ENCODE assay signal across 27 cellular contexts in genomic region chr5:135693371-135693955, GRCh38.
A peak's percentile ranks its signal among the peaks of the same experiment; 100 is the strongest.
DNase-seq lines count a peak whose midpoint lies in the region; ATAC-seq, FAIRE-seq and TF ChIP-seq lines count a peak whose summit lies in the region.
"Had no signal": no experiment of that assay in that cellular context is flagged by ENCODE, and none has a peak within 500 bp of the region (broad histone marks: within the 10 kb centered on the region; RNA-seq: fewer than 3 reads in every experiment).

No MANE protein-coding gene starts in this region.

- DNase-seq in activated CD8-positive, alpha-beta T cell treated with anti-CD3 and anti-CD28 coated beads, Interleukin-2, amount 10 ng/mL, durations not matched to agents 7 days and 5 days = peak; percentile 2
- no peak for DNase-seq in activated CD8-positive, alpha-beta T cell treated with anti-CD3 and anti-CD28 coated beads for 36 hours
- DNase-seq in bronchial epithelial cell (ENCODE audit: low read depth) = peak; percentile 98
- peak; percentile 96 to 98 for DNase-seq in foreskin keratinocyte
- DNase-seq in NCI-H748 treated with DMSO at 0.1 percent for 48 hours (lab: John Stamatoyannopoulos, UW) = no peak
- DNase-seq in NCI-H526 (lab: John Stamatoyannopoulos, UW) = no peak
- no peak for DNase-seq in activated gamma-delta T cell treated with Interleukin-2 at 50 U/mL for 16 hours
- DNase-seq: CD4-positive, alpha-beta T cell; DMS53; EL; GM23248; Karpas-422; MG63; NCI-H1048; NCI-H1436 treated with DMSO at 0.1 percent for 48 hours; NCI-H2029 treated with DMSO at 0.1 percent for 48 hours; NCI-H2227 treated with DMSO at 0.1 percent for 48 hours; NCI-H510A treated with DMSO at 0.1 percent for 48 hours; NK-92 treated with Interleukin-12 subunit alpha and Interleukin-12 subunit beta, amount 100 ng/mL, for 24 hours; Peyer's patch; SHP77 had no signal

- H3K36me3 Mint-ChIP-seq in activated CD8-positive, alpha-beta T cell treated with anti-CD3 and anti-CD28 coated beads, Interleukin-2, amount 10 ng/mL, durations not matched to agents 7 days and 5 days (ENCODE audit: low read depth) = no peaks in the 10 kb centered on the region
- no peaks in the 10 kb centered on the region for H3K36me3 Mint-ChIP-seq in activated CD8-positive, alpha-beta T cell treated with anti-CD3 and anti-CD28 coated beads for 36 hours (ENCODE audit: low read depth)

- CTCF ChIA-PET in activated CD8-positive, alpha-beta T cell treated with anti-CD3 and anti-CD28 coated beads, Interleukin-2, amount 10 ng/mL, durations not matched to agents 7 days and 5 days (lab: Charles Lee) = no interaction called here
- CTCF ChIA-PET in activated CD8-positive, alpha-beta T cell treated with anti-CD3 and anti-CD28 coated beads for 36 hours (lab: Charles Lee) = no interaction called here

- H3K27me3 ChIP-seq in bronchial epithelial cell (ENCODE audit: control insufficient read depth, insufficient read depth, low read length) (no peaks in the 10 kb centered on the region), foreskin keratinocyte (no peaks in the 10 kb centered on the region)
- H3K27me3 ChIP-seq: Peyer's patch had no signal

- H3K9me3 Mint-ChIP-seq in activated CD8-positive, alpha-beta T cell treated with anti-CD3 and anti-CD28 coated beads, Interleukin-2, amount 10 ng/mL, durations not matched to agents 7 days and 5 days (ENCODE audit: insufficient read depth) = no peaks in the 10 kb centered on the region
- H3K9me3 Mint-ChIP-seq in activated CD8-positive, alpha-beta T cell treated with anti-CD3 and anti-CD28 coated beads for 36 hours = no peaks in the 10 kb centered on the region
- H3K9me3 Mint-ChIP-seq: CD4-positive, alpha-beta T cell had no signal

- TF ChIP-seq CTCF in activated CD8-positive, alpha-beta T cell treated with anti-CD3 and anti-CD28 coated beads for 36 hours (IDR thresholded peaks at IDR 0.05) = no peak
- TF ChIP-seq CTCF in bronchial epithelial cell (IDR thresholded peaks at IDR 0.05; ENCODE audit: insufficient read depth, low read length, severe bottlenecking) = no peak
- no peak for TF ChIP-seq CTCF in foreskin keratinocyte (conservative IDR thresholded peaks at IDR 0.05)

- no peaks in the 10 kb centered on the region for H3K36me3 ChIP-seq in bronchial epithelial cell (ENCODE audit: control insufficient read depth, insufficient read depth, low read length)
- H3K36me3 ChIP-seq: HAP-1, MG63, Peyer's patch had no signal

- H3K4me1 ChIP-seq in foreskin keratinocyte = peaks cover 22% of the 10 kb centered on the region
- H3K4me1 ChIP-seq: A549, HAP-1, Peyer's patch had no signal

- no peak overlapping the region for H3K4me3 Mint-ChIP-seq in activated CD8-positive, alpha-beta T cell treated with anti-CD3 and anti-CD28 coated beads, Interleukin-2, amount 10 ng/mL, durations not matched to agents 7 days and 5 days
- H3K4me3 Mint-ChIP-seq in activated CD8-positive, alpha-beta T cell treated with anti-CD3 and anti-CD28 coated beads for 36 hours = no peak overlapping the region
- H3K4me3 Mint-ChIP-seq: CD4-positive, alpha-beta T cell; IgD-negative memory B cell had no signal

- no peak for ATAC-seq in activated CD8-positive, alpha-beta T cell treated with anti-CD3 and anti-CD28 coated beads, Interleukin-2, amount 10 ng/mL, durations not matched to agents 7 days and 5 days
- ATAC-seq in activated CD8-positive, alpha-beta T cell treated with anti-CD3 and anti-CD28 coated beads for 36 hours = no peak
- ATAC-seq in foreskin keratinocyte = peak; percentile 91
- ATAC-seq: A549 had no signal

- intact Hi-C loops in activated CD8-positive, alpha-beta T cell treated with anti-CD3 and anti-CD28 coated beads for 36 hours (cut with micrococcal nuclease) = no loop called here

- H3K27ac ChIP-seq in foreskin keratinocyte (peak overlapping the region; percentile 16), skin epidermis (peak overlapping the region in 18 of 21 experiments; percentile 5 to 84 (median 52))
- H3K27ac ChIP-seq: A549, GM23248, Peyer's patch, SK-N-MC had no signal

- FAIRE-seq in bronchial epithelial cell (lab: Jason Lieb, UNC) = peak; percentile 96
- FAIRE-seq: A549, GM12891 had no signal

- H3K27ac Mint-ChIP-seq in activated CD8-positive, alpha-beta T cell treated with anti-CD3 and anti-CD28 coated beads, Interleukin-2, amount 10 ng/mL, durations not matched to agents 7 days and 5 days = no peak overlapping the region
- no peak overlapping the region for H3K27ac Mint-ChIP-seq in activated CD8-positive, alpha-beta T cell treated with anti-CD3 and anti-CD28 coated beads for 36 hours
- H3K27ac Mint-ChIP-seq: CD4-positive, alpha-beta T cell; IgD-negative memory B cell had no signal

- H3K4me3 ChIP-seq in bronchial epithelial cell (ENCODE audit: low read depth, low read length) (no peak overlapping the region), skin epidermis (no peak overlapping the region)
- H3K4me3 ChIP-seq: A549, GM23248, HAP-1, MG63, Peyer's patch, SK-N-MC had no signal

- POLR2A ChIA-PET in activated CD8-positive, alpha-beta T cell treated with anti-CD3 and anti-CD28 coated beads, Interleukin-2, amount 10 ng/mL, durations not matched to agents 7 days and 5 days (lab: Charles Lee) = no interaction called here
- POLR2A ChIA-PET in activated CD8-positive, alpha-beta T cell treated with anti-CD3 and anti-CD28 coated beads for 36 hours (lab: Charles Lee) = no interaction called here

- peaks cover 3% of the 10 kb centered on the region for H3K27me3 Mint-ChIP-seq in activated CD8-positive, alpha-beta T cell treated with anti-CD3 and anti-CD28 coated beads, Interleukin-2, amount 10 ng/mL, durations not matched to agents 7 days and 5 days (ENCODE audit: low read depth)
- peaks cover 12% of the 10 kb centered on the region for H3K27me3 Mint-ChIP-seq in activated CD8-positive, alpha-beta T cell treated with anti-CD3 and anti-CD28 coated beads for 36 hours

- H3K4me1 Mint-ChIP-seq in activated CD8-positive, alpha-beta T cell treated with anti-CD3 and anti-CD28 coated beads, Interleukin-2, amount 10 ng/mL, durations not matched to agents 7 days and 5 days (ENCODE audit: low read depth) = no peaks in the 10 kb centered on the region
- H3K4me1 Mint-ChIP-seq in activated CD8-positive, alpha-beta T cell treated with anti-CD3 and anti-CD28 coated beads for 36 hours (ENCODE audit: low read depth) = no peaks in the 10 kb centered on the region
- H3K4me1 Mint-ChIP-seq: IgD-negative memory B cell had no signal

Comparison
In these comparisons a context has a peak if more than half of its experiments do, and no peak if none do; other contexts are left out.
1. DNase-seq: peak in activated CD8-positive, alpha-beta T cell treated with anti-CD3 and anti-CD28 coated beads, Interleukin-2, amount 10 ng/mL, durations not matched to agents 7 days and 5 days (single experiment), bronchial epithelial cell (single experiment) and foreskin keratinocyte (2 of 2); none in activated CD8-positive, alpha-beta T cell treated with anti-CD3 and anti-CD28 coated beads for 36 hours (single experiment), NCI-H748 treated with DMSO at 0.1 percent for 48 hours (single experiment), NCI-H526 (0 of 2) and activated gamma-delta T cell treated with Interleukin-2 at 50 U/mL for 16 hours (single experiment).